1 cellular context compared by ENCODE assay signal in genomic region chr15:59138243-59138642, GRCh38.
TF ChIP-seq lines count a peak whose summit lies in the region.

No MANE protein-coding gene starts in this region.

TF ChIP-seq in K562, 482 proteins besides CTCF, POLR2A, EP300 and RAD21 (continued from another document and continues in another):
- TF ChIP-seq MLLT1 (IDR thresholded peaks at IDR 0.05) (peak in 1 of 2 experiments; percentile 57; a peak in 1 of 4 replicates), SMC3 (conservative IDR thresholded peaks at IDR 0.05; ENCODE audit: insufficient read depth, low read depth, low read length) (peak; percentile 90), NR2C1 (IDR thresholded peaks at IDR 0.05) (peak; percentile 33; the same call in 1 of the 2 replicates), NR2C1 (tag; IDR thresholded peaks at IDR 0.05) (peak; percentile 51; the same call in 1 of the 2 replicates), ZNF551 (CRISPR knock-in tag; IDR thresholded peaks at IDR 0.05) (no peak), POLR2G (IDR thresholded peaks at IDR 0.05; ENCODE audit: low read depth, low read length) (0 out of 2 replicates have a peak, but pooled peaks have one; percentile 37), ESRRA (IDR thresholded peaks at IDR 0.05; ENCODE audit: borderline replicate concordance, low read depth) (peak; percentile 42; the same call in 1 of the 2 replicates), L3MBTL2 (IDR thresholded peaks at IDR 0.05) (peak; percentile 88), RAD51 (IDR thresholded peaks at IDR 0.05; ENCODE audit: borderline replicate concordance, low read depth) (no peak), BRD9 (IDR thresholded peaks at IDR 0.05; ENCODE audit: low read depth, partially characterized antibody) (no peak), GTF3C2 (IDR thresholded peaks at IDR 0.05; ENCODE audit: borderline replicate concordance, extremely low read depth, insufficient read length) (peak; percentile 81), CREB1 (IDR thresholded peaks at IDR 0.05) (0 out of 2 replicates have a peak, but pooled peaks have one; percentile 32), CREB1 (CRISPR knock-in tag; IDR thresholded peaks at IDR 0.05) (no peak; the same call in 1 of the 2 replicates), MAZ (CRISPR knock-in tag; conservative IDR thresholded peaks at IDR 0.05 in 1 of 2, IDR thresholded peaks at IDR 0.05 in 1 of 2) (peak; percentile 30 to 45; a peak in 1 of 4 replicates), STAT5A (IDR thresholded peaks at IDR 0.05; ENCODE audit: borderline replicate concordance, low read length) (no peak; the same call in 1 of the 2 replicates), BRD4 (IDR thresholded peaks at IDR 0.05) (no peak), ERF (CRISPR knock-in tag; IDR thresholded peaks at IDR 0.05) (0 out of 2 replicates have a peak, but pooled peaks have one; percentile 43), MAX (CRISPR knock-in tag; IDR thresholded peaks at IDR 0.05) (peak; percentile 88), TCF3 (CRISPR knock-in tag; IDR thresholded peaks at IDR 0.05) (no peak), MITF (IDR thresholded peaks at IDR 0.05) (peak; percentile 70; the same call in 1 of the 2 replicates), SREBF1 (IDR thresholded peaks at IDR 0.05; ENCODE audit: borderline replicate concordance, low read depth, low read length) (0 out of 2 replicates have a peak, but pooled peaks have one; percentile 45), NBN (IDR thresholded peaks at IDR 0.05; ENCODE audit: low read depth) (no peak), JUN (IDR thresholded peaks at IDR 0.05; ENCODE audit: borderline replicate concordance, low read depth, low read length) (peak; percentile 34; the same call in 1 of the 2 replicates), JUN (CRISPR knock-in tag; IDR thresholded peaks at IDR 0.05; ENCODE audit: borderline replicate concordance) (no peak), TEAD4 (IDR thresholded peaks at IDR 0.05; ENCODE audit: low read length) (0 out of 2 replicates have a peak, but pooled peaks have one; percentile 18), TEAD4 (CRISPR knock-in tag; IDR thresholded peaks at IDR 0.05; ENCODE audit: borderline replicate concordance) (no peak), NFRKB (IDR thresholded peaks at IDR 0.05; ENCODE audit: low read depth) (no peak), YY1 (IDR thresholded peaks at IDR 0.05; ENCODE audit: borderline replicate concordance in 1 of 3, control insufficient read depth in 1 of 3, extremely low read depth in 1 of 3, insufficient read depth in 3 of 3, insufficient read length in 1 of 3, insufficient replicate concordance in 2 of 3, low read depth in 1 of 3, low read length in 2 of 3) (peak; percentile 59 to 93 (median 85)), CHD7 (IDR thresholded peaks at IDR 0.05; ENCODE audit: low read depth, low read length) (no peak), FOXA3 (CRISPR knock-in tag; conservative IDR thresholded peaks at IDR 0.05 in 1 of 2, IDR thresholded peaks at IDR 0.05 in 1 of 2) (no peak), ZNF224 (CRISPR knock-in tag; IDR thresholded peaks at IDR 0.05) (no peak), HNRNPUL1 (IDR thresholded peaks at IDR 0.05; ENCODE audit: low read length) (no peak), E2F6 (IDR thresholded peaks at IDR 0.05; ENCODE audit: borderline replicate concordance in 1 of 2, extremely low read depth in 1 of 2, insufficient read depth in 1 of 2, insufficient read length in 1 of 2, low read depth in 1 of 2, low read length in 1 of 2, poor library complexity in 1 of 2, severe bottlenecking in 1 of 2) (peak in 1 of 2 experiments; percentile 45), ZZZ3 (IDR thresholded peaks at IDR 0.05) (peak; percentile 94), UBTF (IDR thresholded peaks at IDR 0.05; ENCODE audit: borderline replicate concordance in 1 of 2, low read depth in 2 of 2, low read length in 2 of 2) (peak in 1 of 2 experiments; percentile 65; a peak in 1 of 4 replicates), HDAC2 (IDR thresholded peaks at IDR 0.05) (0 out of 2 replicates have a peak, but pooled peaks have one; percentile 23), DPF2 (IDR thresholded peaks at IDR 0.05) (peak; percentile 49; the same call in 1 of the 2 replicates), MYC (IDR thresholded peaks at IDR 0.05; ENCODE audit: low read depth, low read length) (peak; percentile 97), MYC (CRISPR knock-in tag; IDR thresholded peaks at IDR 0.05; ENCODE audit: borderline replicate concordance, low read depth) (no peak), ZFP1 (CRISPR knock-in tag; IDR thresholded peaks at IDR 0.05) (no peak), GTF2A2 (tag; IDR thresholded peaks at IDR 0.05) (no peak), PHB (CRISPR knock-in tag; IDR thresholded peaks at IDR 0.05) (no peak)
